Comparison of ENCODE assay signal across 12 cellular contexts in the genomic region with DNA sequence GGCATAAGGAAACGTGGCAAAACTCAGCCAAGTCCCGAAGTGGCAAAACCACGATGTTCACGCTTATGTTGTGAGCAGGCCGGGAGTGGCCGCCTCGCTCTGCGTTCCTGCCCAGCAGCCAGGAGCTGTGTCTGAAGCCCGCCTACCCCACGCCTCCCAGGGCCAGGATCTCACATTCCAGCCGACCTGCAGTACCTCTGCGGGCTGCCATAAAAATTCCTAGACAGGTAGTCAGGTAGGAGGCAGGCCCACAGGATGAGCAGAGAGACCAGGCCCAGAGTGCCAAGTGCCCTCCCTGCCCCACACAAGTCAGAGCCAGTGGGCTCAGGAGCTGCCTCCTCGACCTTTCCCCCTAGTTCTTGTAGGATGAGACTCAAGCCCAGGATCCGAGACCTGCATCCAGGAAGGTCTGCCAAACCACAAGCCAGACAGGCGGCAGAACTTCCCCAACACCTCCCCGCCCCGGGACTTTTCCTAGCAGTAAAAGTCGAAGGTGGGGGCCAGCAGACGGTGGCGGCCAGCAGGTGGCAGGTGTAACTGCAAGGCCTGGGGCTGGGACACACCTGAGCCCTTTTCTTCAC. TPM values are rescaled to one million over a fixed set of nuclear protein-coding genes. Genes with fewer than 3 reads are reported as not detected.
DNase-seq lines count a peak whose midpoint lies in the region; FAIRE-seq and TF ChIP-seq lines count a peak whose summit lies in the region.
"Had no signal": no experiment of that assay in that cellular context is flagged by ENCODE, and none has a peak within 500 bp of the region (broad histone marks: within the 10 kb centered on the region; RNA-seq: fewer than 3 reads in every experiment).

No MANE protein-coding gene starts in this region.

- H3K4me2 ChIP-seq in smooth muscle cell, result no peak overlapping the region

- no peak overlapping the region for H3K4me3 Mint-ChIP-seq in CD14-positive monocyte
- no peak overlapping the region for H3K4me3 Mint-ChIP-seq in activated CD4-positive, alpha-beta T cell treated with anti-CD3 and anti-CD28 coated beads, Interleukin-2, amount 10 ng/mL, durations not matched to agents 24 days and 14 days
- H3K4me3 Mint-ChIP-seq: natural killer cell treated with Interleukin-12 subunit alpha and Interleukin-12 subunit beta and Interleukin-15 and Interleukin-18, amount 100 ng/mL, for 72 hours had no signal

- peaks cover 11% of the 10 kb centered on the region for H3F3A ChIP-seq in smooth muscle cell (ENCODE audit: low read depth)

- H3K9me3 ChIP-seq in smooth muscle cell (replicated peaks; ENCODE audit: low read depth) (no peaks in the 10 kb centered on the region), tibial nerve (no peaks in the 10 kb centered on the region)

- TF ChIP-seq EP300 in tibial nerve (IDR thresholded peaks at IDR 0.05), result no peak

- H4K20me1 ChIP-seq in smooth muscle cell (ENCODE audit: low read depth), result peaks cover 100% of the 10 kb centered on the region

- 47% methylated on average over 20 of the region's 20 CpGs for WGBS in smooth muscle cell (ENCODE audit: low lambda C conversion rate)
- WGBS in tibial nerve, 2 donors, result 73% methylated on average over 17 to 20 of the region's 20 CpGs

- intact Hi-C loops in CD14-positive monocyte (cut with micrococcal nuclease), result no loop called here
- intact Hi-C loops in activated CD4-positive, alpha-beta T cell treated with anti-CD3 and anti-CD28 coated beads, Interleukin-2, amount 10 ng/mL, durations not matched to agents 24 days and 14 days (cut with micrococcal nuclease), result no loop called here

- peak; percentile 97 for FAIRE-seq in RCC 7860 (lab: Jason Lieb, UNC)
- FAIRE-seq: TTC549 had no signal

- H3K27me3 ChIP-seq in smooth muscle cell (ENCODE audit: low read depth) (no peaks in the 10 kb centered on the region), tibial nerve (no peaks in the 10 kb centered on the region)

- DNase-seq in H4 (ENCODE audit: low spot score), result peak; percentile 33
- DNase-seq in RCC 7860 (ENCODE audit: low spot score), result peak; percentile 99
- peak; percentile 98 for DNase-seq in glomerular visceral epithelial cell (ENCODE audit: extremely low spot score)
- DNase-seq in smooth muscle cell (lab: John Stamatoyannopoulos, UW; ENCODE audit: unreplicated experiment), result no peak
- no peak for DNase-seq in tibial nerve (ENCODE audit: low spot score in 2 of 2)
- no peak for DNase-seq in CD14-positive monocyte (ENCODE audit: low spot score)
- DNase-seq in activated CD4-positive, alpha-beta T cell treated with anti-CD3 and anti-CD28 coated beads, Interleukin-2, amount 10 ng/mL, durations not matched to agents 24 days and 14 days, result no peak
- DNase-seq in activated CD4-positive, alpha-beta T cell treated with anti-CD3 and anti-CD28 coated beads for 1 hour, result no peak
- DNase-seq: foreskin fibroblast, NCI-H446 treated with DMSO at 0.1 percent for 48 hours had no signal

- H3K27ac ChIP-seq in smooth muscle cell (ENCODE audit: low read depth) (peak overlapping the region; percentile 97), tibial nerve (peak overlapping the region in 1 of 4 donors; percentile 13)

- no peaks in the 10 kb centered on the region for H3K36me3 Mint-ChIP-seq in CD14-positive monocyte
- no peaks in the 10 kb centered on the region for H3K36me3 Mint-ChIP-seq in activated CD4-positive, alpha-beta T cell treated with anti-CD3 and anti-CD28 coated beads, Interleukin-2, amount 10 ng/mL, durations not matched to agents 24 days and 14 days (ENCODE audit: low read depth)
- H3K36me3 Mint-ChIP-seq: natural killer cell treated with Interleukin-12 subunit alpha and Interleukin-12 subunit beta and Interleukin-15 and Interleukin-18, amount 100 ng/mL, for 72 hours had no signal

- peak overlapping the region; percentile 62 for H3K9ac ChIP-seq in smooth muscle cell (ENCODE audit: low read depth)

- no peaks in the 10 kb centered on the region for H3K36me3 ChIP-seq in smooth muscle cell (ENCODE audit: low read depth)
- H3K36me3 ChIP-seq in tibial nerve, result no peaks in the 10 kb centered on the region

- peaks cover 1 to 11% (median 9%) of the 10 kb centered on the region in 3 donors for H3K27me3 Mint-ChIP-seq in CD14-positive monocyte (ENCODE audit: low read depth in 3 of 3)
- peaks cover 5% of the 10 kb centered on the region for H3K27me3 Mint-ChIP-seq in activated CD4-positive, alpha-beta T cell treated with anti-CD3 and anti-CD28 coated beads, Interleukin-2, amount 10 ng/mL, durations not matched to agents 24 days and 14 days

- no peaks in the 10 kb centered on the region for H3K9me3 Mint-ChIP-seq in CD14-positive monocyte
- no peaks in the 10 kb centered on the region for H3K9me3 Mint-ChIP-seq in activated CD4-positive, alpha-beta T cell treated with anti-CD3 and anti-CD28 coated beads, Interleukin-2, amount 10 ng/mL, durations not matched to agents 24 days and 14 days
- H3K9me3 Mint-ChIP-seq: natural killer cell treated with Interleukin-12 subunit alpha and Interleukin-12 subunit beta and Interleukin-15 and Interleukin-18, amount 100 ng/mL, for 72 hours had no signal

- TF ChIP-seq POLR2A in tibial nerve (IDR thresholded peaks at IDR 0.05), result no peak

- H3K4me1 ChIP-seq in smooth muscle cell (ENCODE audit: low read depth) (no peaks in the 10 kb centered on the region), tibial nerve (peaks cover 0 to 87% (median 30%) of the 10 kb centered on the region in 4 donors)

- peaks cover 4% of the 10 kb centered on the region for H3K4me1 Mint-ChIP-seq in CD14-positive monocyte
- peaks cover 2% of the 10 kb centered on the region for H3K4me1 Mint-ChIP-seq in activated CD4-positive, alpha-beta T cell treated with anti-CD3 and anti-CD28 coated beads, Interleukin-2, amount 10 ng/mL, durations not matched to agents 24 days and 14 days

- TF ChIP-seq CTCF in smooth muscle cell (IDR thresholded peaks at IDR 0.05; ENCODE audit: borderline replicate concordance, insufficient read depth, poor library complexity, severe bottlenecking) (peak; percentile 36), tibial nerve (IDR thresholded peaks at IDR 0.05) (no peak), CD14-positive monocyte (IDR thresholded peaks at IDR 0.05) (no peak)

- H3K4me3 ChIP-seq in smooth muscle cell (no peak overlapping the region), tibial nerve (no peak overlapping the region)

- H3K79me2 ChIP-seq in smooth muscle cell (ENCODE audit: low read depth), result peaks cover 99% of the 10 kb centered on the region

- no peak overlapping the region for H2AFZ ChIP-seq in smooth muscle cell (ENCODE audit: low read depth)

- H3K27ac Mint-ChIP-seq in CD14-positive monocyte, result no peak overlapping the region
- no peak overlapping the region for H3K27ac Mint-ChIP-seq in activated CD4-positive, alpha-beta T cell treated with anti-CD3 and anti-CD28 coated beads, Interleukin-2, amount 10 ng/mL, durations not matched to agents 24 days and 14 days
- H3K27ac Mint-ChIP-seq: natural killer cell treated with Interleukin-12 subunit alpha and Interleukin-12 subunit beta and Interleukin-15 and Interleukin-18, amount 100 ng/mL, for 72 hours had no signal

RNA-seq across cellular contexts. Expression of gene PMEPA1, which starts 16.7 kb away (rescaled TPM):
- total RNA-seq in H4 (2014; rRNA removed; shearing (Covaris generic)), result 10.0 and 14.4 TPM in 2 replicates
- 26.6 and 37.2 TPM in 2 replicates for total RNA-seq in smooth muscle cell
- 81.9 and 143 TPM in 2 replicates for polyA plus RNA-seq in smooth muscle cell
- 10 to 100 TPM; 10.2 to 33.6 (median 18.3) TPM for total RNA-seq in tibial nerve
- under 1 TPM; 0.59 to 0.73 TPM for polyA plus RNA-seq in CD14-positive monocyte
- total RNA-seq in activated CD4-positive, alpha-beta T cell treated with anti-CD3 and anti-CD28 coated beads, Interleukin-2, amount 10 ng/mL, durations not matched to agents 24 days and 14 days, result 0.66 and 0.82 TPM in 2 replicates

Comparison
In these comparisons a context has a peak if more than half of its experiments do, and no peak if none do; other contexts are left out.
1. DNase-seq: peak in H4 (single experiment), RCC 7860 (single experiment) and glomerular visceral epithelial cell (single experiment); none in smooth muscle cell (single experiment), tibial nerve (0 of 2), CD14-positive monocyte (single experiment), activated CD4-positive, alpha-beta T cell treated with anti-CD3 and anti-CD28 coated beads, Interleukin-2, amount 10 ng/mL, durations not matched to agents 24 days and 14 days (single experiment) and activated CD4-positive, alpha-beta T cell treated with anti-CD3 and anti-CD28 coated beads for 1 hour (single experiment).